ENCODE assay signal across 8 cellular contexts in the genomic region with DNA sequence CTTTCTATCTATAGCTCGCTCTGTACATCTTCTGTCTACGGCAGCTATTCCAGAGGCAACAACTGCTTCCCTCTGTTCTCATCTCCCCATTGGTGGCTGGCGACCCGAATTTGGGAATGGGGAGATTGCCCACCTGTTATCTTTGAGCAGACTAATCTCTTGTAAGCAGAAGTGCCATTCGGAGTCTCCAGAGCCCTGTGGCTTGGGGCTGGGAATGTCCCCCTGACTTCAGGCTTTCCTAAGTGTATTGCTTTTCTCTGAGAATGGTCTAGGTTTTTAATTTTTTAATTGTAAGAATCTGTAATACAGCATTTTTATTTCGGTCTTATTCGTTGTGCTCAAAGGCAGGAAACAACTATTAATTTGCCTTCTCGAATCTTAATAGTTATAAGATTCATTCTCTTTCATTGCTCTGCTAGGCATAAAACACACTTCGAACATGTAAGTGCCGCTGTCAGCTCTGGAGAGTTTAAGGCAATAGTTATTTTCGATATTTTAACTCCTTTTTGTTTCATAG. TPM values are rescaled to one million over a fixed set of nuclear protein-coding genes. Genes with fewer than 3 reads are reported as not detected.
DNase-seq lines count a peak whose midpoint lies in the region; ATAC-seq and TF ChIP-seq lines count a peak whose summit lies in the region.

No MANE protein-coding gene starts in this region.

- WGBS in lower leg skin, 2 donors = 1 to 2% methylated on average over 11 of the region's 11 CpGs

- no peak for TF ChIP-seq CTCF in AG09309 (IDR thresholded peaks at IDR 0.05; ENCODE audit: control insufficient read depth, insufficient read depth, low read depth, low read length, missing control alignments)
- no peak for TF ChIP-seq CTCF in breast epithelium (IDR thresholded peaks at IDR 0.05)
- TF ChIP-seq CTCF in lower leg skin (IDR thresholded peaks at IDR 0.05) = no peak
- TF ChIP-seq CTCF in tibial artery (IDR thresholded peaks at IDR 0.05) = no peak

- H2AFZ ChIP-seq in Karpas-422 (ENCODE audit: low read length) = peak overlapping the region; percentile 24; the same call in 1 of the 2 replicates

- H3K4me3 ChIP-seq in AG09309 (ENCODE audit: control insufficient read depth, low read depth, low read length) (peak overlapping the region; percentile 79), Karpas-422 (ENCODE audit: low read length) (peak overlapping the region; percentile 87), breast epithelium (peak overlapping the region; percentile 85 to 95 (median 91)), lower leg skin (ENCODE audit: low read depth, poor library complexity, severe bottlenecking) (peak overlapping the region; percentile 83), tibial artery (peak overlapping the region; percentile 71 to 97)

- H3K9me2 ChIP-seq in Karpas-422 (replicated peaks; ENCODE audit: insufficient read depth, low read length) = no peaks in the 10 kb centered on the region

- ATAC-seq in GM19452 (IDR thresholded peaks at IDR 0.05; ENCODE audit: unreplicated experiment) = peak; percentile 3

- H3K36me3 ChIP-seq in Karpas-422 (ENCODE audit: insufficient read depth, low read length) (peaks cover 23% of the 10 kb centered on the region), breast epithelium (no peaks in the 10 kb centered on the region), tibial artery (peaks cover 0 to 10% (median 0%) of the 10 kb centered on the region in 3 donors)

- H3K9me3 ChIP-seq in Karpas-422 (ENCODE audit: low read length) = no peaks in the 10 kb centered on the region
- H3K9me3 ChIP-seq in breast epithelium = no peaks in the 10 kb centered on the region
- H3K9me3 ChIP-seq in tibial artery = no peaks in the 10 kb centered on the region

- H3K4me1 ChIP-seq in Karpas-422 (ENCODE audit: low read length) (peaks cover 43% of the 10 kb centered on the region), breast epithelium (no peaks in the 10 kb centered on the region), tibial artery (peaks cover 0 to 33% (median 4%) of the 10 kb centered on the region in 4 donors)

- intact Hi-C loops in breast epithelium (cut with DNase I; ENCODE audit: low total_unique reads) = no loop called here
- intact Hi-C loops in lower leg skin (cut with DNase I; ENCODE audit: low total_unique reads) = no loop called here
- intact Hi-C loops in tibial artery (cut with DNase I; ENCODE audit: low total_unique reads) = no loop called here

- no peaks in the 10 kb centered on the region for H4K20me1 ChIP-seq in Karpas-422 (ENCODE audit: insufficient read depth, low read depth, low read length)

- peaks cover 47% of the 10 kb centered on the region for H3K79me2 ChIP-seq in Karpas-422 (ENCODE audit: low read length)

- DNase-seq in AG09309 (ENCODE audit: low read depth) (no peak), Karpas-422 (peak; percentile 60), breast epithelium (ENCODE audit: low spot score in 2 of 2) (no peak), lower leg skin (ENCODE audit: low spot score in 2 of 2) (peak in 1 of 2 donors; percentile 84), tibial artery (no peak), NCI-H2107 (lab: John Stamatoyannopoulos, UW) (no peak)
- DNase-seq in effector CD8-positive, alpha-beta T cell (lab: John Stamatoyannopoulos, UW) = no peak

- H3K27me3 ChIP-seq in Karpas-422 (ENCODE audit: low read length) (no peaks in the 10 kb centered on the region), breast epithelium (no peaks in the 10 kb centered on the region), tibial artery (no peaks in the 10 kb centered on the region)

- H3K9ac ChIP-seq in Karpas-422 (ENCODE audit: low read length) = peak overlapping the region; percentile 86

- TF ChIP-seq POLR2A in breast epithelium (IDR thresholded peaks at IDR 0.05) (no peak), lower leg skin (IDR thresholded peaks at IDR 0.05) (no peak)

- H3K27ac ChIP-seq in Karpas-422 (ENCODE audit: low read length) (peak overlapping the region; percentile 86), breast epithelium (peak overlapping the region; percentile 89 to 96), tibial artery (peak overlapping the region; percentile 84 to 94)

- H3K4me2 ChIP-seq in Karpas-422 (ENCODE audit: low read depth, low read length, poor library complexity, severe bottlenecking) = peak overlapping the region; percentile 84

RNA-seq across cellular contexts. Expression of a gene that starts 0.4 kb away (rescaled TPM):
- total RNA-seq in Karpas-422 (2014; rRNA removed; shearing (Covaris generic); ENCODE audit: low replicate concordance) = 28.7 and 49.5 TPM in 2 replicates
- total RNA-seq in breast epithelium (10 to 100 TPM; 18.4 to 31.6 (median 26.6) TPM), lower leg skin (10 to 100 TPM in 1 of 4 donors, 1 to 10 TPM in 3; 8.1 to 12.9 (median 8.8) TPM)
